ENCODE assay signal across 12 cellular contexts in the genomic region with DNA sequence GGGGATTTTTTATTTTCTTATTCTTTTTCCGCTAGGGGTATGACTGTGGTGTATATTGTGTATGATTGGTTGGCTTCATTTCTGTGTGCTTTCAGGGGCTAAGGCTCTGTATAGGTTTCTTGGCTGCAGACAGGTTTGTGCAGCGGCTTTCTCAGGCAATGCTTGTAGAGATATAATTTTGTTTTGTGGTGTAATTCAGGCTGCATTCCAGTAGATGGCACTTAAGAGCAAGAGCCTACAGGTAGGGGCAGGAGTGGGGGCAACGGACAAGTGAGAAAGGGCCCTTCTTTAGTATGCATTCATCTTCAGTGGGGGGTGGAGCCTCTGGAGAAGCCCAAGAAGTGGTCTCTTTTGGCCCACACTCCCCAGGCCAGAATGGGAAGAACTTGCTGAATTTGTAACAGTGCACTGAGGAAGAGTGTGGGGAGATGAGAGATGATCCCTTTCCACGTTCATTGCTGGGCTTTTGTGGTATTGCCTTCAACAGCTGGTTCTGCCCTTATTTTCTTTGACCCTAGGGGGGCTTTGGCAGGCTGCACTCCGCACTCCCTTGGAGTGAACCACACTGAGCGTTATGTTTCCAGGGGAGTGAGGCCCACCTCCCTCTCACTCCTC.
DNase-seq lines count a peak whose midpoint lies in the region; ATAC-seq and TF ChIP-seq lines count a peak whose summit lies in the region.
"Had no signal": no experiment of that assay in that cellular context is flagged by ENCODE, and none has a peak within 500 bp of the region (broad histone marks: within the 10 kb centered on the region; RNA-seq: fewer than 3 reads in every experiment).

No MANE protein-coding gene starts in this region.

- H2AK5ac ChIP-seq in neuronal stem cell (ENCODE audit: low read depth, low read length): no peak overlapping the region

- no peaks in the 10 kb centered on the region for H3K79me1 ChIP-seq in neuronal stem cell (ENCODE audit: low read depth, low read length)

- no peak overlapping the region for H3K4ac ChIP-seq in neuronal stem cell (ENCODE audit: low read length)

- TF ChIP-seq CTCF in astrocyte of the spinal cord (IDR thresholded peaks at IDR 0.05; ENCODE audit: low read depth, low read length) (peak; percentile 45), neural progenitor cell (IDR thresholded peaks at IDR 0.05) (peak; percentile 41)

- ATAC-seq in HG02870 (IDR thresholded peaks at IDR 0.05; ENCODE audit: unreplicated experiment): no peak
- ATAC-seq in HG03521 (IDR thresholded peaks at IDR 0.05; ENCODE audit: unreplicated experiment): no peak
- ATAC-seq: T-helper 17 cell had no signal

- H3K9me3 ChIP-seq in neural progenitor cell (ENCODE audit: low read depth): peaks cover 13% of the 10 kb centered on the region
- peaks cover 0 to 4% of the 10 kb centered on the region in 2 donors for H3K9me3 ChIP-seq in neuronal stem cell (replicated peaks in 1 of 2; ENCODE audit: control insufficient read depth in 2 of 2, insufficient read depth in 1 of 2, low read depth in 1 of 2, low read length in 2 of 2)

- H3K27me3 Mint-ChIP-seq in neural progenitor cell (ENCODE audit: insufficient read depth, low read depth): no peaks in the 10 kb centered on the region
- H3K27me3 Mint-ChIP-seq: activated T-cell treated with anti-CD3 and anti-CD28 coated beads, Interleukin-2, amount 50 U/mL, for 24 hours; T-helper 17 cell had no signal

- DNase-seq in SIG-M5 treated with dmso at 0.1 percent for 504 hours (lab: John Stamatoyannopoulos, UW; ENCODE audit: unreplicated experiment) (peak; percentile 7), SIG-M5 (lab: John Stamatoyannopoulos, UW) (no peak), KBM-7 (peak; percentile 36), astrocyte of the spinal cord (ENCODE audit: low read depth, low spot score) (no peak), neural progenitor cell (ENCODE audit: low spot score) (no peak), neuronal stem cell (ENCODE audit: low spot score) (no peak)
- DNase-seq: activated T-cell treated with anti-CD3 and anti-CD28 coated beads, Interleukin-2, amount 50 U/mL, for 24 hours; AML-193; T-helper 17 cell had no signal

- H3K4me3 ChIP-seq in astrocyte of the spinal cord (ENCODE audit: low read depth, low read length) (no peak overlapping the region), neural progenitor cell (no peak overlapping the region), neuronal stem cell (ENCODE audit: low read length in 2 of 2) (no peak overlapping the region)
- H3K4me3 ChIP-seq: coronary artery had no signal

- peaks cover 16% of the 10 kb centered on the region for H3K9me3 Mint-ChIP-seq in neural progenitor cell

- H3K27ac Mint-ChIP-seq in neural progenitor cell: no peak overlapping the region
- H3K27ac Mint-ChIP-seq: activated T-cell treated with anti-CD3 and anti-CD28 coated beads, Interleukin-2, amount 50 U/mL, for 24 hours; T-helper 17 cell had no signal

- no peak overlapping the region for H4K8ac ChIP-seq in neuronal stem cell (ENCODE audit: low read depth, low read length)

- no peaks in the 10 kb centered on the region for H3K27me3 ChIP-seq in neural progenitor cell
- H3K27me3 ChIP-seq in neuronal stem cell (ENCODE audit: control insufficient read depth in 3 of 3, insufficient read depth in 3 of 3, low read depth in 1 of 3, low read length in 3 of 3): no peaks in the 10 kb centered on the region

- H3K27ac ChIP-seq in neural progenitor cell: no peak overlapping the region
- no peak overlapping the region for H3K27ac ChIP-seq in neuronal stem cell (replicated peaks; ENCODE audit: low read length)
- H3K27ac ChIP-seq: coronary artery had no signal

- no peak overlapping the region for H2BK15ac ChIP-seq in neuronal stem cell (ENCODE audit: low read length)

- H3K36me3 Mint-ChIP-seq in neural progenitor cell: no peaks in the 10 kb centered on the region

- no peaks in the 10 kb centered on the region for H3K79me2 ChIP-seq in neural progenitor cell (ENCODE audit: low read depth)

- no peak overlapping the region for H2BK120ac ChIP-seq in neuronal stem cell (ENCODE audit: low read depth, low read length)

- H3K4me2 ChIP-seq in neural progenitor cell: no peak overlapping the region
- no peak overlapping the region for H3K4me2 ChIP-seq in neuronal stem cell (ENCODE audit: insufficient read depth, low read length, poor library complexity, severe bottlenecking)

- H4K20me1 ChIP-seq in neural progenitor cell (ENCODE audit: low read depth): no peaks in the 10 kb centered on the region

- no CpG with 5 or more reads among the region's 6 CpGs for WGBS in neuronal stem cell (ENCODE audit: extremely low coverage in 2 of 2, insufficient read length in 2 of 2, insufficient replicate concordance in 1 of 2), 2 donors

- no peaks in the 10 kb centered on the region for H3K36me3 ChIP-seq in neural progenitor cell
- no peaks in the 10 kb centered on the region for H3K36me3 ChIP-seq in neuronal stem cell (replicated peaks in 1 of 2; ENCODE audit: control insufficient read depth in 2 of 2, insufficient read depth in 2 of 2, low read length in 2 of 2)

- no peak overlapping the region for H4K91ac ChIP-seq in neuronal stem cell (ENCODE audit: low read depth, low read length, poor library complexity)

- no peak overlapping the region for H2BK12ac ChIP-seq in neuronal stem cell (ENCODE audit: low read length)

- no peak overlapping the region for H3K4me3 Mint-ChIP-seq in neural progenitor cell
- H3K4me3 Mint-ChIP-seq: activated T-cell treated with anti-CD3 and anti-CD28 coated beads, Interleukin-2, amount 50 U/mL, for 24 hours; T-helper 17 cell had no signal

- H3K18ac ChIP-seq in neuronal stem cell (ENCODE audit: low read length): no peak overlapping the region

- in situ Hi-C loops in KBM-7 (cut with MboI; ENCODE audit: low pct_unique_long_range_greater_than_20kb, low sequenced_read_pairs): no loop called here
- in situ Hi-C loops in astrocyte of the spinal cord (cut with HindIII; ENCODE audit: low sequenced_read_pairs): no loop called here

- H3K9ac ChIP-seq in neural progenitor cell (no peak overlapping the region), neuronal stem cell (ENCODE audit: low read depth, low read length, poor library complexity) (no peak overlapping the region)

- H3K14ac ChIP-seq in neuronal stem cell (ENCODE audit: low read length): no peak overlapping the region

- H2AFZ ChIP-seq in neural progenitor cell (replicated peaks) (no peak overlapping the region), neuronal stem cell (ENCODE audit: low read length) (no peak overlapping the region)

- no peak overlapping the region for H2BK5ac ChIP-seq in neuronal stem cell (ENCODE audit: low read length)

- H3K4me1 ChIP-seq in neural progenitor cell (no peaks in the 10 kb centered on the region), neuronal stem cell (ENCODE audit: control insufficient read depth in 2 of 2, insufficient read depth in 1 of 2, low read depth in 1 of 2, low read length in 2 of 2) (no peaks in the 10 kb centered on the region)

- H3K23ac ChIP-seq in neuronal stem cell (ENCODE audit: low read depth, low read length, poor library complexity): no peak overlapping the region

- H3F3A ChIP-seq in neural progenitor cell (ENCODE audit: low read depth): no peaks in the 10 kb centered on the region

- no peaks in the 10 kb centered on the region for H3K4me1 Mint-ChIP-seq in neural progenitor cell
- H3K4me1 Mint-ChIP-seq: T-helper 17 cell had no signal

Comparison
In these comparisons a context has a peak if more than half of its experiments do, and no peak if none do; other contexts are left out.
1. DNase-seq: peak in SIG-M5 treated with dmso at 0.1 percent for 504 hours (single experiment) and KBM-7 (single experiment); none in SIG-M5 (single experiment), astrocyte of the spinal cord (single experiment), neural progenitor cell (single experiment) and neuronal stem cell (single experiment).